10 cellular contexts compared by ENCODE assay signal in genomic region chr6:106167105-106167814, GRCh38.
DNase-seq lines count a peak whose midpoint lies in the region; ATAC-seq, FAIRE-seq and TF ChIP-seq lines count a peak whose summit lies in the region.
"Had no signal": no experiment of that assay in that cellular context is flagged by ENCODE, and none has a peak within 500 bp of the region (broad histone marks: within the 10 kb centered on the region; RNA-seq: fewer than 3 reads in every experiment).

No MANE protein-coding gene starts in this region.

- no peak for TF ChIP-seq RAD21 in K562 (CRISPR knock-in tag; conservative IDR thresholded peaks at IDR 0.05 in 1 of 2, IDR thresholded peaks at IDR 0.05 in 1 of 2)

- no TSS peak for BruUV-seq in K562 (replicated peaks; lab: Mats Ljungman, UMichigan)

- H3K36me3 ChIP-seq in K562 (ENCODE audit: control insufficient read depth, insufficient read depth, low read length) (no peaks in the 10 kb centered on the region), psoas muscle (ENCODE audit: insufficient read depth in 1 of 2, low read depth in 1 of 2) (no peaks in the 10 kb centered on the region)

- H3K9me1 ChIP-seq in K562 (ENCODE audit: control insufficient read depth, insufficient read depth, low read length): no peaks in the 10 kb centered on the region

- DNase-seq in K562 (ENCODE audit: extremely low read depth in 1 of 4, low spot score in 3 of 4) (no peak), D721Med (ENCODE audit: insufficient read length, low spot score) (no peak), psoas muscle (no peak), SIG-M5 (lab: John Stamatoyannopoulos, UW) (no peak), islet precursor cell (no peak)
- DNase-seq: stimulated activated CD4-positive, alpha-beta T cell treated with anti-CD3 and anti-CD28 coated beads, Interleukin-4, amount 100 ng/mL, for 24 hours had no signal

- in situ Hi-C loops in K562 (cut with MboI): no loop called here

- no peak overlapping the region for H2AFZ ChIP-seq in K562 (ENCODE audit: low read depth, low read length)

- H3K27ac ChIP-seq in K562 (ENCODE audit: extremely low read depth, low read depth, low read length): no peak overlapping the region
- no peak overlapping the region for H3K27ac ChIP-seq in psoas muscle

- H3K9me3 ChIP-seq in K562 (replicated peaks; ENCODE audit: control insufficient read depth, insufficient read depth, low read depth, low read length) (no peaks in the 10 kb centered on the region), psoas muscle (no peaks in the 10 kb centered on the region)

- H4K20me1 ChIP-seq in K562 (replicated peaks; ENCODE audit: control insufficient read depth, insufficient read depth, low read length): no peaks in the 10 kb centered on the region

- WGBS in K562 (ENCODE audit: insufficient coverage, low coverage, missing lambda C conversion rate): 13% methylated on average over 6 of the region's 6 CpGs
- 49 to 68% (median 58%) methylated on average over 6 of the region's 6 CpGs for WGBS in psoas muscle, 3 donors

- no peak for TF ChIP-seq POLR2A in K562 (conservative IDR thresholded peaks at IDR 0.05)

- FAIRE-seq in K562 (lab: Jason Lieb, UNC) (peak; percentile 11), D721Med (lab: Jason Lieb, UNC) (no peak)

- no peaks in the 10 kb centered on the region for H3K79me2 ChIP-seq in K562 (ENCODE audit: control insufficient read depth, insufficient read depth, low read length)

- ATAC-seq in GM18870 (IDR thresholded peaks at IDR 0.05; ENCODE audit: unreplicated experiment) (peak; percentile 50), GM21576 (IDR thresholded peaks at IDR 0.05; ENCODE audit: unreplicated experiment) (peak; percentile 48), HG03378 (IDR thresholded peaks at IDR 0.05; ENCODE audit: unreplicated experiment) (peak; percentile 49), K562 (no peak), psoas muscle (no peak)
- ATAC-seq: activated naive CD4-positive, alpha-beta T cell treated with anti-CD3 and anti-CD28 coated beads, Interleukin-2, amount 50 U/mL, for 72 hours had no signal

- POLR2A ChIA-PET in K562 (lab: Yijun Ruan, JAX): interaction anchor here (1.0 to 1.2 kb wide), 2 partner anchors 10 to 11 kb away, joined by 4 read pairs; no protein-coding TSS in a partner anchor

- H3K4me1 ChIP-seq in K562 (replicated peaks in 1 of 2; ENCODE audit: control insufficient read depth in 2 of 2, insufficient read depth in 2 of 2, low read length in 2 of 2) (no peaks in the 10 kb centered on the region; a peak in 1 of 5 replicates), psoas muscle (no peaks in the 10 kb centered on the region)

- H3K4me3 ChIP-seq in K562 (no peak overlapping the region), psoas muscle (no peak overlapping the region)

- H3K27me3 ChIP-seq in K562 (ENCODE audit: control insufficient read depth in 2 of 2, insufficient read depth in 2 of 2, low read length in 2 of 2) (peaks cover 0 to 4% of the 10 kb centered on the region in 2 experiments; a peak in 2 of 5 replicates), psoas muscle (ENCODE audit: insufficient read depth in 3 of 3, low read length in 2 of 3) (no peaks in the 10 kb centered on the region)

- no peak overlapping the region for H3K4me2 ChIP-seq in K562 (ENCODE audit: insufficient read depth, low read length)

- CTCF ChIA-PET in K562 (lab: Yijun Ruan, JAX; ENCODE audit: low intra/inter-chr PET ratio): no interaction called here

- no peak for TF ChIP-seq EP300 in K562 (IDR thresholded peaks at IDR 0.05; ENCODE audit: low read length)

- intact Hi-C loops in K562 (cut with micrococcal nuclease): no loop called here
- intact Hi-C loops in psoas muscle (cut with DNase I): no loop called here

- no peak overlapping the region for H3K9ac ChIP-seq in K562 (ENCODE audit: insufficient read depth in 1 of 2, low read depth in 2 of 2, low read length in 2 of 2)

- no peak for TF ChIP-seq CTCF in K562 (IDR thresholded peaks at IDR 0.05 in 2 of 3, conservative IDR thresholded peaks at IDR 0.05 in 1 of 3; ENCODE audit: insufficient read depth in 2 of 3, low read depth in 1 of 3, low read length in 3 of 3)
- no peak for TF ChIP-seq CTCF in D721Med (IDR thresholded peaks at IDR 0.05; ENCODE audit: insufficient read depth, missing control alignments)
- TF ChIP-seq CTCF in psoas muscle (IDR thresholded peaks at IDR 0.05): no peak

TF ChIP-seq in K562, 482 proteins besides CTCF, POLR2A, EP300 and RAD21:
- TF ChIP-seq ZNF318 (IDR thresholded peaks at IDR 0.05; ENCODE audit: borderline replicate concordance in 1 of 2, low read depth in 1 of 2): no peak
- no peak for TF ChIP-seq PBX2 (CRISPR knock-in tag; IDR thresholded peaks at IDR 0.05; ENCODE audit: low read depth)
- no peak for TF ChIP-seq PBX2 (tag; conservative IDR thresholded peaks at IDR 0.05; ENCODE audit: low read depth)
- TF ChIP-seq LARP7 (IDR thresholded peaks at IDR 0.05): no peak
- no peak for TF ChIP-seq HSF4 (CRISPR knock-in tag; IDR thresholded peaks at IDR 0.05; ENCODE audit: borderline replicate concordance)
- no peak for TF ChIP-seq MEF2A (IDR thresholded peaks at IDR 0.05; ENCODE audit: control insufficient read depth, low read depth, low read length)

Comparison
In these comparisons a context has a peak if more than half of its experiments do, and no peak if none do; other contexts are left out.
1. ATAC-seq: peak in GM18870 (single experiment), GM21576 (single experiment) and HG03378 (single experiment); none in K562 (single experiment) and psoas muscle (0 of 4).